In the genomic region with DNA sequence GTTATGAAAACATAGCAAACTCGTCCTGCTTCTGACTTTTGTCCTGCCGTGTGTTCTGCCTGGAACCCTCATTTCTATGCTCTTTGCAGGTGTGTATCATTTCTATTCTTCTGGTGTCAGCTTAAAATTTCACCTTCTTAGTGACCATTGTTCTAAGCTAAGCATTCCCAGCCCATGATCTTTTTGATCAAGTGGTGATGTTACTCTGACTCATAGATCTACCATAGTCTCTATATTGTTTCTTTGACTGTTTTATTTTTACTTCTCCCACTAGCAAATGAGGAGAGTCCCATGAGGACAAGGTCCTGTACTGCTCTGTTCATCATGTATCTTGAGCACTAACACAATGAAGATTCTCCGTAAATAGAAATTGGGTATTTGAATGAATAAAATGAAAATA, we compare ENCODE assay signal across 16 cellular contexts. TPM values are rescaled to one million over a fixed set of nuclear protein-coding genes. Genes with fewer than 3 reads are reported as not detected.
A peak's percentile ranks its signal among the peaks of the same experiment; 100 is the strongest.
DNase-seq lines count a peak whose midpoint lies in the region; ATAC-seq and TF ChIP-seq lines count a peak whose summit lies in the region.
"Had no signal": no experiment of that assay in that cellular context is flagged by ENCODE, and none has a peak within 500 bp of the region (broad histone marks: within the 10 kb centered on the region; RNA-seq: fewer than 3 reads in every experiment).

No MANE protein-coding gene starts in this region.

- in situ Hi-C loops in Caki2 (cut with HindIII; ENCODE audit: low pct_unique_long_range_greater_than_20kb, low sequenced_read_pairs): no loop called here
- in situ Hi-C loops in astrocyte of the spinal cord (cut with HindIII; ENCODE audit: low sequenced_read_pairs): no loop called here

- CTCF ChIA-PET in T-cell (lab: Charles Lee): no interaction called here

- intact Hi-C loops in aorta (cut with DNase I): no loop called here

- POLR2A ChIA-PET in T-cell (lab: Charles Lee): no interaction called here

- no peak overlapping the region for H3K27ac ChIP-seq in aorta (ENCODE audit: low read depth in 1 of 2, low read length in 2 of 2)
- H3K27ac ChIP-seq: A549, SJSA1 had no signal

- H3K9me3 ChIP-seq in aorta (ENCODE audit: control insufficient read depth, low read length): no peaks in the 10 kb centered on the region
- H3K9me3 ChIP-seq: A549, SJSA1 had no signal

- ATAC-seq in aorta (ENCODE audit: low FRiP score) (no peak), HG02623 (IDR thresholded peaks at IDR 0.05; ENCODE audit: unreplicated experiment) (no peak), T-cell (replicated peaks in 1 of 4) (no peak)
- ATAC-seq: A549 had no signal

- H3K4me3 ChIP-seq in astrocyte of the spinal cord (ENCODE audit: low read depth, low read length): no peak overlapping the region
- H3K4me3 ChIP-seq in aorta (ENCODE audit: low read length in 2 of 2): no peak overlapping the region
- H3K4me3 ChIP-seq: A549, SJSA1 had no signal

- no peaks in the 10 kb centered on the region for H3K27me3 Mint-ChIP-seq in T-cell

- no peak overlapping the region for H3K27ac Mint-ChIP-seq in T-cell
- H3K27ac Mint-ChIP-seq: HFFc6, IgD-negative memory B cell had no signal

- H3K9me3 Mint-ChIP-seq in T-cell: peaks cover 0 to 6% (median 0%) of the 10 kb centered on the region in 3 donors

- WGBS in aorta, 2 donors: 63 to 68% methylated on average over 3 of the region's 3 CpGs

- H3K36me3 ChIP-seq in aorta (ENCODE audit: control insufficient read depth in 1 of 2, insufficient read depth in 2 of 2, low read length in 1 of 2): no peaks in the 10 kb centered on the region
- H3K36me3 ChIP-seq: SJSA1 had no signal

- no peaks in the 10 kb centered on the region for H3K4me1 ChIP-seq in aorta (ENCODE audit: control insufficient read depth in 1 of 2, insufficient read depth in 2 of 2, low read length in 2 of 2)

- DNase-seq in Caki2 (ENCODE audit: low read depth) (peak; percentile 5), HT1080 (ENCODE audit: low read depth) (peak; percentile 87), astrocyte of the spinal cord (ENCODE audit: low read depth, low spot score) (peak; percentile 22), iris pigment epithelial cell (ENCODE audit: low read depth) (peak; percentile 33), aorta (no peak), T-helper 2 cell (no peak), T-cell (no peak)
- DNase-seq: GOT3, HFFc6, NCI-H1417 treated with DMSO at 0.1 percent for 48 hours, NCI-H2029 treated with DMSO at 0.1 percent for 48 hours, NCI-H510A treated with DMSO at 0.1 percent for 48 hours had no signal

- no peaks in the 10 kb centered on the region for H3K4me1 Mint-ChIP-seq in T-cell
- H3K4me1 Mint-ChIP-seq: IgD-negative memory B cell had no signal

- TF ChIP-seq CTCF in astrocyte of the spinal cord (IDR thresholded peaks at IDR 0.05; ENCODE audit: low read depth, low read length): no peak

- no peaks in the 10 kb centered on the region for H3K27me3 ChIP-seq in aorta (ENCODE audit: control insufficient read depth in 1 of 2, insufficient read depth in 2 of 2, low read length in 1 of 2)
- H3K27me3 ChIP-seq: SJSA1 had no signal

- H3K36me3 Mint-ChIP-seq in T-cell: no peaks in the 10 kb centered on the region
- H3K36me3 Mint-ChIP-seq: IgD-negative memory B cell had no signal

- no peak overlapping the region for H3K4me3 Mint-ChIP-seq in T-cell
- H3K4me3 Mint-ChIP-seq: HFFc6, IgD-negative memory B cell had no signal

RNA-seq across cellular contexts. Expression of gene CXCL6, which starts 14.1 kb away (rescaled TPM):
- total RNA-seq in Caki2 (2014; rRNA removed; shearing (Covaris generic); ENCODE audit: low replicate concordance): not detected in 2 replicates
- not detected in 2 replicates for total RNA-seq in HT1080 (2014; rRNA removed; shearing (Covaris generic))
- polyA plus RNA-seq in HT1080 (2015; cell fraction: cytosol; rRNA removed): not detected in 2 replicates
- not detected in 2 replicates for polyA plus RNA-seq in HT1080 (2015; cell fraction: nucleus; rRNA removed)
- total RNA-seq in aorta: under 1 TPM in 1 of 2 donors, not detected in 1; 0.57 TPM
- not detected for polyA plus RNA-seq in aorta
- not detected for total RNA-seq in T-cell
- total RNA-seq: SJSA1 had no signal
- polyA plus RNA-seq: IgD-negative memory B cell had no signal

RNA-seq across cellular contexts. Expression of gene PF4V1, which starts 30.7 kb away (rescaled TPM):
- not detected in 2 replicates for total RNA-seq in Caki2 (2014; rRNA removed; shearing (Covaris generic); ENCODE audit: low replicate concordance)
- total RNA-seq in HT1080 (2014; rRNA removed; shearing (Covaris generic)): not detected in 2 replicates
- polyA plus RNA-seq in HT1080 (2015; cell fraction: cytosol; rRNA removed): not detected in 2 replicates
- polyA plus RNA-seq in HT1080 (2015; cell fraction: nucleus; rRNA removed): not detected in 2 replicates
- under 1 TPM in 1 of 2 donors, not detected in 1; 0.88 TPM for total RNA-seq in aorta
- not detected for polyA plus RNA-seq in aorta
- total RNA-seq in T-cell: 1 to 10 TPM in 1 of 5 donors, not detected in 4; 1.6 TPM
- total RNA-seq: HFFc6, SJSA1 had no signal
- polyA plus RNA-seq: A549, IgD-negative memory B cell had no signal

RNA-seq across cellular contexts. Expression of gene CXCL1, which starts 46.8 kb away (rescaled TPM):
- total RNA-seq in Caki2 (2014; rRNA removed; shearing (Covaris generic); ENCODE audit: low replicate concordance): 2.7 TPM in 1 of 2 replicates, not detected in the other
- not detected in 2 replicates for total RNA-seq in HT1080 (2014; rRNA removed; shearing (Covaris generic))
- 0.17 TPM in 1 of 2 replicates, not detected in the other for polyA plus RNA-seq in HT1080 (2015; cell fraction: cytosol; rRNA removed)
- polyA plus RNA-seq in HT1080 (2015; cell fraction: nucleus; rRNA removed): not detected in 2 replicates
- total RNA-seq in aorta (1 to 10 TPM; 2.4 to 4.6 TPM), T-cell (not detected)
- polyA plus RNA-seq in aorta: 1 to 10 TPM in 1 of 2 donors, not detected in 1; 1.6 TPM
- polyA plus RNA-seq: IgD-negative memory B cell had no signal

Comparison
In these comparisons a context has a peak if more than half of its experiments do, and no peak if none do; other contexts are left out.
1. DNase-seq: peak in Caki2 (single experiment), HT1080 (single experiment), astrocyte of the spinal cord (single experiment) and iris pigment epithelial cell (single experiment); none in aorta (0 of 2), T-helper 2 cell (0 of 5) and T-cell (0 of 34).